Comparison of ENCODE assay signal across 28 cellular contexts in genomic region chr3:39222939-39223338, GRCh38. TPM values are rescaled to one million over a fixed set of nuclear protein-coding genes. Genes with fewer than 3 reads are reported as not detected.
"Had no signal": no experiment of that assay in that cellular context is flagged by ENCODE, and none has a peak within 500 bp of the region (broad histone marks: within the 10 kb centered on the region; RNA-seq: fewer than 3 reads in every experiment).

No MANE protein-coding gene starts in this region.

- H3K4me3 Mint-ChIP-seq: activated CD4-positive, alpha-beta T cell treated with anti-CD3 and anti-CD28 coated beads for 36 hours; activated CD4-positive, alpha-beta T cell treated with anti-CD3 and anti-CD28 coated beads, Interleukin-2, amount 10 ng/mL, durations not matched to agents 24 days and 14 days; activated CD8-positive, alpha-beta T cell treated with anti-CD3 and anti-CD28 coated beads for 36 hours; activated naive CD4-positive, alpha-beta T cell treated with anti-CD3 and anti-CD28 coated beads, Interleukin-2, amount 10 ng/mL, durations not matched to agents 7 days and 5 days; activated naive CD8-positive, alpha-beta T cell treated with anti-CD3 and anti-CD28 coated beads, Interleukin-2, amount 10 ng/mL, durations not matched to agents 7 days and 5 days; brain; dendritic cell treated with granulocyte-macrophage colony-stimulating factor and Interleukin-4, amounts not matched to agents 40 ng/mL and 50 ng/mL, for 4 days had no signal

- H3K9me3 ChIP-seq: ascending aorta, breast epithelium, esophagus muscularis mucosa, gastroesophageal sphincter, heart right ventricle had no signal

- H3K27me3 ChIP-seq: ascending aorta, breast epithelium, cardiac muscle cell, dorsolateral prefrontal cortex, esophagus muscularis mucosa, gastroesophageal sphincter, heart right ventricle had no signal

- H3K4me1 Mint-ChIP-seq: activated CD4-positive, alpha-beta T cell treated with anti-CD3 and anti-CD28 coated beads for 36 hours; brain had no signal

- ATAC-seq: activated CD4-positive, alpha-beta T cell treated with anti-CD3 and anti-CD28 coated beads for 36 hours; activated CD8-positive, alpha-beta T cell treated with anti-CD3 and anti-CD28 coated beads for 36 hours; activated naive CD4-positive, alpha-beta T cell treated with anti-CD3 and anti-CD28 coated beads, Interleukin-2, amount 50 U/mL, for 72 hours; foreskin keratinocyte; gastroesophageal sphincter; heart right ventricle had no signal

- H3K27ac ChIP-seq: ascending aorta, breast epithelium, cardiac muscle cell, coronary artery, dorsolateral prefrontal cortex, esophagus muscularis mucosa, foreskin keratinocyte, gastroesophageal sphincter, heart right ventricle had no signal

- H3K4me1 ChIP-seq: ascending aorta, breast epithelium, foreskin keratinocyte, gastroesophageal sphincter had no signal

- H3K36me3 Mint-ChIP-seq: activated naive CD4-positive, alpha-beta T cell treated with anti-CD3 and anti-CD28 coated beads, Interleukin-2, amount 50 U/mL, for 72 hours; activated naive CD8-positive, alpha-beta T cell treated with anti-CD3 and anti-CD28 coated beads, Interleukin-2, amount 10 ng/mL, durations not matched to agents 7 days and 5 days; brain had no signal

- H3K4me3 ChIP-seq: ascending aorta, breast epithelium, cardiac muscle cell, coronary artery, dorsolateral prefrontal cortex, esophagus muscularis mucosa, gastroesophageal sphincter, heart right ventricle had no signal

- H3K27ac Mint-ChIP-seq: activated CD4-positive, alpha-beta T cell treated with anti-CD3 and anti-CD28 coated beads for 36 hours; activated CD4-positive, alpha-beta T cell treated with anti-CD3 and anti-CD28 coated beads, Interleukin-2, amount 10 ng/mL, durations not matched to agents 24 days and 14 days; activated CD8-positive, alpha-beta T cell treated with anti-CD3 and anti-CD28 coated beads for 36 hours; activated naive CD4-positive, alpha-beta T cell treated with anti-CD3 and anti-CD28 coated beads, Interleukin-2, amount 10 ng/mL, durations not matched to agents 7 days and 5 days; activated naive CD4-positive, alpha-beta T cell treated with anti-CD3 and anti-CD28 coated beads, Interleukin-2, amount 50 U/mL, for 72 hours; activated naive CD8-positive, alpha-beta T cell treated with anti-CD3 and anti-CD28 coated beads, Interleukin-2, amount 10 ng/mL, durations not matched to agents 7 days and 5 days; brain; dendritic cell treated with granulocyte-macrophage colony-stimulating factor and Interleukin-4, amounts not matched to agents 40 ng/mL and 50 ng/mL, for 4 days had no signal

- H3K9me3 Mint-ChIP-seq: activated CD8-positive, alpha-beta T cell treated with anti-CD3 and anti-CD28 coated beads for 36 hours; activated naive CD4-positive, alpha-beta T cell treated with anti-CD3 and anti-CD28 coated beads, Interleukin-2, amount 10 ng/mL, durations not matched to agents 7 days and 5 days; activated naive CD4-positive, alpha-beta T cell treated with anti-CD3 and anti-CD28 coated beads, Interleukin-2, amount 50 U/mL, for 72 hours; dendritic cell treated with granulocyte-macrophage colony-stimulating factor and Interleukin-4, amounts not matched to agents 40 ng/mL and 50 ng/mL, for 4 days had no signal

- H3K36me3 ChIP-seq: ascending aorta, breast epithelium, cardiac muscle cell, esophagus muscularis mucosa, gastroesophageal sphincter, heart right ventricle had no signal

- DNase-seq: activated CD4-positive, alpha-beta T cell treated with anti-CD3 and anti-CD28 coated beads for 36 hours; activated CD4-positive, alpha-beta T cell treated with anti-CD3 and anti-CD28 coated beads, Interleukin-2, amount 10 ng/mL, durations not matched to agents 24 days and 14 days; activated CD4-positive, CD25-positive, alpha-beta regulatory T cell; activated CD4-positive, CD25-positive, alpha-beta regulatory T cell treated with anti-CD3 and anti-CD28 coated beads, Interleukin-2, amount 50 U/mL, for 72 hours; activated CD8-positive, alpha-beta memory T cell treated with anti-CD3 and anti-CD28 coated beads for 24 hours; activated CD8-positive, alpha-beta T cell treated with anti-CD3 and anti-CD28 coated beads for 36 hours; activated gamma-delta T cell; activated naive CD4-positive, alpha-beta T cell; activated naive CD4-positive, alpha-beta T cell treated with anti-CD3 and anti-CD28 coated beads, Interleukin-2, amount 10 ng/mL, durations not matched to agents 7 days and 5 days; activated naive CD8-positive, alpha-beta T cell treated with anti-CD3 and anti-CD28 coated beads, Interleukin-2, amount 10 ng/mL, durations not matched to agents 7 days and 5 days; activated T-cell treated with anti-CD3 and anti-CD28 coated beads, Interleukin-2, amount 50 U/mL, for 48 hours; central memory CD4-positive, alpha-beta T cell; dorsolateral prefrontal cortex; effector memory CD4-positive, alpha-beta T cell; erythroblast; foreskin keratinocyte; heart right ventricle had no signal

RNA-seq across cellular contexts. Expression of gene XIRP1, which starts 30.5 kb away (rescaled TPM):
- total RNA-seq: activated naive CD8-positive, alpha-beta T cell treated with anti-CD3 and anti-CD28 coated beads, Interleukin-2, amount 10 ng/mL, durations not matched to agents 7 days and 5 days; ascending aorta; cerebellum; foreskin keratinocyte; glomerular endothelial cell had no signal
- polyA plus RNA-seq: foreskin keratinocyte had no signal

RNA-seq across cellular contexts. Expression of gene CX3CR1, which starts 56.9 kb away (rescaled TPM):
- total RNA-seq: ascending aorta, foreskin keratinocyte, glomerular endothelial cell had no signal
- polyA plus RNA-seq: foreskin keratinocyte had no signal
